ENCODE assay signal across 7 cellular contexts in the genomic region with DNA sequence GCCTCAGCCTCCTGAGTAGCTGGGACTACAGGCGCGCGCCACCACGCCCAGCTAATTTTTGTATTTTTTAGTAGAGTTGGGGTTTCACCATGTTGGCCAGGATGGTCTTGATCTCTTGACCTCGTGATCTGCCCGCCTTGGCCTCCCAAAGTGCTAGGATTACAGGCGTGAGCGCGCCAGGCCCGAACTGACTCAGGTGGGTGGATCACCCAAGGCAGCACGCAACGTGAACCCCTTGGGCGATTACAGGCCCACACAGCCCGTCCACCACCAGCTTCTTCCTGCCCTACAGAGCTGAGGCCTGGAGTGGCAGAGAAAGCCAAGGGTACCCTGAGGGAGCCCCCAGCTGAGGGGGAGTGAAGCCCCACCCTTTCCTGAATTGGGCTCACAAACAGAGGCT. TPM values are rescaled to one million over a fixed set of nuclear protein-coding genes. Genes with fewer than 3 reads are reported as not detected.
"Had no signal": no experiment of that assay in that cellular context is flagged by ENCODE, and none has a peak within 500 bp of the region (broad histone marks: within the 10 kb centered on the region; RNA-seq: fewer than 3 reads in every experiment).

No MANE protein-coding gene starts in this region.

RNA-seq across cellular contexts. Expression of a gene that starts 17.6 kb away (rescaled TPM):
- total RNA-seq: GM23248, GM23338, H1, H4, H7, H9 had no signal
- polyA plus RNA-seq: GM23338 had no signal

RNA-seq across cellular contexts. Expression of a gene that starts 17.7 kb away (rescaled TPM):
- total RNA-seq: GM23248, H1, H4, H7, H9, HFFc6 had no signal
- polyA plus RNA-seq: GM23248, GM23338, H1 had no signal
